In the genomic region with DNA sequence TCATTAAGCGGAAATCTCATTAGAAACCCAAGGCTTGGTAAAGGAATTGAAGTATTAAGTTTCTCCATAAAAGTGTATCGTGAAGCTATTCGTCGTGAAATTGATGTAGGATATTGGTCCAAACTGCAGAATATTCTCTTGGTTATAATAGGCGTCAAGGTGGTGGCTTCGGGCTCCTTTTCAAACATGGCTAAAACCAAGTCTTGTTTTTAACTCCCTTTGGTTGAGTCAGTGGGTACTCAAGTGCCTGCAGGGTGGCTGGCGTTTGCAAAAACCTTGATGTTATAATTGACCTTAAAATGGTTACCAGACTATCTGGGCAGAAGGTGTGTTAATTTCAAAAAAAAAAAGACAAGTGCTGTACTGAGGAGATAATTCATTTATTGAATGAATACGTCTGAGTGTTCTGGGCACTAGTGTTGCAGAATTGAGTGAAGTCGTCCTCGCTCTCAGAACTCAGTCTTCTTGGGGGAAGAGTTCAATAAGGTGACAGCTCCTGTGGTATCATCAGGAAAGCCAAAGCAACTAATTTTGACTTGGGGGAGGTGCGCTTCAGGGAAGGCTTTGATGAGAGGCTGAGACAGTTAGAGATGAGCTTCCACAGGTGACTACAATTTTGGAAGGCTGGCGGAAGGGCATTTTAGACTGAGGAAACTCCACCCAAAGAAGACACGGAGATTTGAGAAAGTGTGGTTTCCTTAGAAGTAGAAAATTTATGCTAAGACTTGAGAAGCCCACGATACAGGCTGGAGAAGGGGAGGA, we compare ENCODE assay signal across 8 cellular contexts. TPM values are rescaled to one million over a fixed set of nuclear protein-coding genes. Genes with fewer than 3 reads are reported as not detected.
DNase-seq lines count a peak whose midpoint lies in the region; ATAC-seq lines count a peak whose summit lies in the region.

No MANE protein-coding gene starts in this region.

- no peak for DNase-seq in activated CD8-positive, alpha-beta memory T cell treated with anti-CD3 and anti-CD28 coated beads, Interleukin-2, amount 10 ng/mL, durations not matched to agents 7 days and 5 days
- no peak for DNase-seq in activated CD8-positive, alpha-beta memory T cell treated with anti-CD3 and anti-CD28 coated beads, Interleukin-2, amount 50 U/mL, for 48 hours
- DNase-seq in activated naive CD4-positive, alpha-beta T cell treated with anti-CD3 and anti-CD28 coated beads, Interleukin-2, amount 10 ng/mL, durations not matched to agents 7 days and 5 days: peak; percentile 39
- DNase-seq in occipital lobe (lab: John Stamatoyannopoulos, UW) (no peak), AG08395 (ENCODE audit: low spot score) (no peak), NCI-H1436 (lab: John Stamatoyannopoulos, UW) (no peak)

- H3K4me3 ChIP-seq in iPS-18a (ENCODE audit: low read length) (peak overlapping the region; percentile 91), subcutaneous abdominal adipose tissue (ENCODE audit: low read depth in 1 of 5, low read length in 5 of 5) (peak overlapping the region; percentile 89 to 96 (median 91))

- peaks cover 42% of the 10 kb centered on the region for H3K4me1 Mint-ChIP-seq in activated CD8-positive, alpha-beta memory T cell treated with anti-CD3 and anti-CD28 coated beads, Interleukin-2, amount 10 ng/mL, durations not matched to agents 7 days and 5 days
- peaks cover 59% of the 10 kb centered on the region for H3K4me1 Mint-ChIP-seq in activated naive CD4-positive, alpha-beta T cell treated with anti-CD3 and anti-CD28 coated beads, Interleukin-2, amount 10 ng/mL, durations not matched to agents 7 days and 5 days

- H3K4me3 Mint-ChIP-seq in activated CD8-positive, alpha-beta memory T cell treated with anti-CD3 and anti-CD28 coated beads, Interleukin-2, amount 10 ng/mL, durations not matched to agents 7 days and 5 days: peak overlapping the region; percentile 94
- peak overlapping the region; percentile 93 for H3K4me3 Mint-ChIP-seq in activated naive CD4-positive, alpha-beta T cell treated with anti-CD3 and anti-CD28 coated beads, Interleukin-2, amount 10 ng/mL, durations not matched to agents 7 days and 5 days

- H3K9me3 ChIP-seq in iPS-18a (ENCODE audit: control insufficient read depth, low read depth, low read length) (no peaks in the 10 kb centered on the region), subcutaneous abdominal adipose tissue (ENCODE audit: control insufficient read depth in 5 of 5, low read length in 5 of 5) (no peaks in the 10 kb centered on the region)

- H3K4me1 ChIP-seq in iPS-18a (ENCODE audit: control insufficient read depth, low read depth, low read length): peaks cover 12% of the 10 kb centered on the region
- peaks cover 0 to 54% (median 33%) of the 10 kb centered on the region in 5 donors for H3K4me1 ChIP-seq in subcutaneous abdominal adipose tissue (ENCODE audit: control insufficient read depth in 5 of 5, insufficient read depth in 5 of 5, low read length in 5 of 5)

- no peaks in the 10 kb centered on the region for H3K9me3 Mint-ChIP-seq in activated CD8-positive, alpha-beta memory T cell treated with anti-CD3 and anti-CD28 coated beads, Interleukin-2, amount 10 ng/mL, durations not matched to agents 7 days and 5 days (ENCODE audit: low read depth)
- no peaks in the 10 kb centered on the region for H3K9me3 Mint-ChIP-seq in activated naive CD4-positive, alpha-beta T cell treated with anti-CD3 and anti-CD28 coated beads, Interleukin-2, amount 10 ng/mL, durations not matched to agents 7 days and 5 days

- peaks cover 33% of the 10 kb centered on the region for H3K36me3 Mint-ChIP-seq in activated CD8-positive, alpha-beta memory T cell treated with anti-CD3 and anti-CD28 coated beads, Interleukin-2, amount 10 ng/mL, durations not matched to agents 7 days and 5 days
- H3K36me3 Mint-ChIP-seq in activated naive CD4-positive, alpha-beta T cell treated with anti-CD3 and anti-CD28 coated beads, Interleukin-2, amount 10 ng/mL, durations not matched to agents 7 days and 5 days: peaks cover 47% of the 10 kb centered on the region

- CTCF ChIA-PET in activated CD8-positive, alpha-beta memory T cell treated with anti-CD3 and anti-CD28 coated beads, Interleukin-2, amount 10 ng/mL, durations not matched to agents 7 days and 5 days (lab: Charles Lee): no interaction called here
- CTCF ChIA-PET in activated naive CD4-positive, alpha-beta T cell treated with anti-CD3 and anti-CD28 coated beads, Interleukin-2, amount 10 ng/mL, durations not matched to agents 7 days and 5 days (lab: Charles Lee): interaction anchor here (1.2 kb wide), 1 partner anchor 47 kb away, joined by 3 read pairs; no protein-coding TSS in a partner anchor

- ATAC-seq in activated CD8-positive, alpha-beta memory T cell treated with anti-CD3 and anti-CD28 coated beads, Interleukin-2, amount 10 ng/mL, durations not matched to agents 7 days and 5 days: no peak

- no peaks in the 10 kb centered on the region for H3K36me3 ChIP-seq in iPS-18a (ENCODE audit: control insufficient read depth, low read depth, low read length)
- no peaks in the 10 kb centered on the region for H3K36me3 ChIP-seq in subcutaneous abdominal adipose tissue (ENCODE audit: control insufficient read depth in 5 of 5, insufficient read depth in 5 of 5, low read length in 5 of 5)

- H3K27me3 ChIP-seq in iPS-18a (ENCODE audit: control insufficient read depth, insufficient read depth, low read length) (peaks cover 22% of the 10 kb centered on the region), subcutaneous abdominal adipose tissue (ENCODE audit: control insufficient read depth in 5 of 5, insufficient read depth in 4 of 5, low read length in 5 of 5) (no peaks in the 10 kb centered on the region)

- H3K27me3 Mint-ChIP-seq in activated CD8-positive, alpha-beta memory T cell treated with anti-CD3 and anti-CD28 coated beads, Interleukin-2, amount 10 ng/mL, durations not matched to agents 7 days and 5 days: peaks cover 21% of the 10 kb centered on the region
- H3K27me3 Mint-ChIP-seq in activated naive CD4-positive, alpha-beta T cell treated with anti-CD3 and anti-CD28 coated beads, Interleukin-2, amount 10 ng/mL, durations not matched to agents 7 days and 5 days: peaks cover 19% of the 10 kb centered on the region

- H3K27ac Mint-ChIP-seq in activated CD8-positive, alpha-beta memory T cell treated with anti-CD3 and anti-CD28 coated beads, Interleukin-2, amount 10 ng/mL, durations not matched to agents 7 days and 5 days: peak overlapping the region; percentile 86
- peak overlapping the region; percentile 87 for H3K27ac Mint-ChIP-seq in activated naive CD4-positive, alpha-beta T cell treated with anti-CD3 and anti-CD28 coated beads, Interleukin-2, amount 10 ng/mL, durations not matched to agents 7 days and 5 days

- H3K27ac ChIP-seq in iPS-18a (ENCODE audit: low read length): no peak overlapping the region
- peak overlapping the region; percentile 75 for H3K27ac ChIP-seq in subcutaneous abdominal adipose tissue (ENCODE audit: low read depth, low read length)

- peak overlapping the region; percentile 94 for H3K9ac ChIP-seq in iPS-18a (ENCODE audit: low read length)
- H3K9ac ChIP-seq in subcutaneous abdominal adipose tissue (ENCODE audit: low read length in 5 of 5): peak overlapping the region; percentile 70 to 87 (median 85)

RNA-seq across cellular contexts. Expression of a gene that starts 1.6 kb away (rescaled TPM):
- total RNA-seq in activated CD8-positive, alpha-beta memory T cell treated with anti-CD3 and anti-CD28 coated beads, Interleukin-2, amount 10 ng/mL, durations not matched to agents 7 days and 5 days: 10 to 100 TPM; 25.5 to 36.3 TPM
- total RNA-seq in occipital lobe: 78.9 TPM

RNA-seq across cellular contexts. Expression of a gene that starts 58.9 kb away (rescaled TPM):
- 10 to 100 TPM; 43.2 to 46.8 TPM for total RNA-seq in activated CD8-positive, alpha-beta memory T cell treated with anti-CD3 and anti-CD28 coated beads, Interleukin-2, amount 10 ng/mL, durations not matched to agents 7 days and 5 days
- total RNA-seq in occipital lobe: 23.2 TPM
